15 cellular contexts compared by ENCODE assay signal in the genomic region with DNA sequence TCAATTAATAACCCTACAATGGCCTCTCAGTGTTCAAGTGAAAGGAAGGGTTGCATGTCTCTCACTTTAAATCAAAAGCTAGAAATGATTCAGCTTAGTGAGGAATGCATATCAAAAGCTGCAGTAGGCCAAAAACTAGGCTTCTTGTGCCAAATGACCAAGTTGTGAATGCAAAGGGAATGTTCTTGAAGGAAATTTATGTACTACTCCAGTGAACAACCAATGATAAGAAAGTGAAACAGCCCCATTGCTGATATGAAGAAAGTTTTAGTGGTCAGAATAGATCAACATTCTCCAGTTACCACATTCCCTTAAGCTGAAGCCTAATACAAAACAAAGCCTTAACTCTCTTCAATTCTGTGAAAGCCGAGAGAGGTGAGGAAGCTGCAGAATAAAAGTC. TPM values are rescaled to one million over a fixed set of nuclear protein-coding genes. Genes with fewer than 3 reads are reported as not detected.
A peak's percentile ranks its signal among the peaks of the same experiment; 100 is the strongest.
DNase-seq lines count a peak whose midpoint lies in the region; ATAC-seq, FAIRE-seq and TF ChIP-seq lines count a peak whose summit lies in the region.
"Had no signal": no experiment of that assay in that cellular context is flagged by ENCODE, and none has a peak within 500 bp of the region (broad histone marks: within the 10 kb centered on the region; RNA-seq: fewer than 3 reads in every experiment).

No MANE protein-coding gene starts in this region.

- ATAC-seq in GM19025 (IDR thresholded peaks at IDR 0.05; ENCODE audit: low read depth, unreplicated experiment) (peak; percentile 21), HG02870 (IDR thresholded peaks at IDR 0.05; ENCODE audit: unreplicated experiment) (peak; percentile 22), left lung (no peak)
- ATAC-seq: pancreas had no signal

- H3K4me1 ChIP-seq in left lung: no peaks in the 10 kb centered on the region
- H3K4me1 ChIP-seq: pancreas had no signal

- FAIRE-seq in GM12892 (lab: Jason Lieb, UNC): no peak
- FAIRE-seq: pancreas had no signal

- no peak for TF ChIP-seq POLR2A in GM12892 (IDR thresholded peaks at IDR 0.05; ENCODE audit: low read depth, low read length)

- TF ChIP-seq CTCF in astrocyte of the spinal cord (IDR thresholded peaks at IDR 0.05; ENCODE audit: low read depth, low read length) (no peak), left lung (IDR thresholded peaks at IDR 0.05) (no peak)

- H3K9me3 ChIP-seq in left lung: peaks cover 0 to 12% of the 10 kb centered on the region in 2 donors
- H3K9me3 ChIP-seq: pancreas had no signal

- no peak overlapping the region for H3K4me3 ChIP-seq in astrocyte of the spinal cord (ENCODE audit: low read depth, low read length)
- H3K4me3 ChIP-seq in left lung: no peak overlapping the region
- H3K4me3 ChIP-seq: pancreas had no signal

- in situ Hi-C loops in astrocyte of the spinal cord (cut with HindIII; ENCODE audit: low sequenced_read_pairs): no loop called here

- no peak overlapping the region for H3K27ac ChIP-seq in left lung
- H3K27ac ChIP-seq: pancreas had no signal

- DNase-seq in A172 (ENCODE audit: low spot score): peak; percentile 8
- peak; percentile 79 for DNase-seq in astrocyte of the spinal cord (ENCODE audit: low read depth, low spot score)
- DNase-seq in activated CD8-positive, alpha-beta memory T cell treated with anti-CD3 and anti-CD28 coated beads for 24 hours: no peak
- no peak for DNase-seq in left lung
- DNase-seq in dermis blood vessel endothelial cell: no peak
- DNase-seq in GM12892 (ENCODE audit: insufficient read length): no peak
- DNase-seq: CD8-positive, alpha-beta memory T cell; KBM-7; NCI-H1436 treated with DMSO at 0.1 percent for 48 hours; NCI-H446 treated with DMSO at 0.1 percent for 48 hours; pancreas had no signal

- no peaks in the 10 kb centered on the region for H3K36me3 ChIP-seq in left lung
- H3K36me3 ChIP-seq: pancreas had no signal

- H3K27me3 ChIP-seq in left lung: peaks cover 0 to 5% of the 10 kb centered on the region in 2 donors

- intact Hi-C loops in left lung (cut with DNase I): no loop called here

RNA-seq across cellular contexts. Expression of a gene that starts 10.0 kb away (rescaled TPM):
- total RNA-seq in A172 (2014; rRNA removed; shearing (Covaris generic)): not detected in 2 replicates
- total RNA-seq in left lung: not detected
- total RNA-seq in dermis blood vessel endothelial cell: not detected in 2 replicates
- polyA plus RNA-seq in GM12892 (2012; ENCODE audit: missing spikeins): not detected
- total RNA-seq: CD8-positive, alpha-beta memory T cell; SK-MEL-5 had no signal
- polyA plus RNA-seq: AG04450; CD8-positive, alpha-beta memory T cell had no signal

RNA-seq across cellular contexts. Expression of a gene that starts 23.8 kb away (rescaled TPM):
- total RNA-seq in A172 (2014; rRNA removed; shearing (Covaris generic)): 0.12 and 0.48 TPM in 2 replicates
- 1 to 10 TPM in 1 of 2 donors, under 1 TPM in 1; 0.60 to 2.1 TPM for total RNA-seq in left lung
- total RNA-seq in dermis blood vessel endothelial cell: under 0.01 and 1.0 TPM in 2 replicates
- 0.78 TPM for polyA plus RNA-seq in GM12892 (2012; ENCODE audit: missing spikeins)
- polyA plus RNA-seq: CD8-positive, alpha-beta memory T cell had no signal

Comparison
In these comparisons a context has a peak if more than half of its experiments do, and no peak if none do; other contexts are left out.
1. DNase-seq: peak in A172 (single experiment) and astrocyte of the spinal cord (single experiment); none in activated CD8-positive, alpha-beta memory T cell treated with anti-CD3 and anti-CD28 coated beads for 24 hours (single experiment), left lung (0 of 2), dermis blood vessel endothelial cell (single experiment) and GM12892 (single experiment).